Comparison of ENCODE assay signal across 30 cellular contexts in the genomic region with DNA sequence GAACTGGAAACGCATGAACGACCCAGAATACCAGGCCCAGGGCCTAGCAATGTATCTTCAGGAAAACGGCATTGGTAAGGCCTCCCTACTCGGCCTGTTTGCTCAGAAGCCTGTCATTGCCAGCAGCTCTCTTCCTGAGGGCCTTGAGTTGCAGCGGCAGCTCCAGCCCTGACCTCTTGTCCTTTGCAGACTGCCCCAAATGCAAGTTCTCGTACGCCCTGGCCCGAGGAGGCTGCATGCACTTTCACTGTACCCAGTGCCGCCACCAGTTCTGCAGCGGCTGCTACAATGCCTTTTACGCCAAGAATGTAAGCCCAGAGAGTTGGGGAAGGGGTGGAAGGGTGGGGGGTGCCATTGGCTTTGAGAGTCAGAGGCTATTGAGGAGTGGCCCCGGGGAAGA. TPM values are rescaled to one million over a fixed set of nuclear protein-coding genes. Genes with fewer than 3 reads are reported as not detected.
A peak's percentile ranks its signal among the peaks of the same experiment; 100 is the strongest.
DNase-seq lines count a peak whose midpoint lies in the region; ATAC-seq and TF ChIP-seq lines count a peak whose summit lies in the region.
"Had no signal": no experiment of that assay in that cellular context is flagged by ENCODE, and none has a peak within 500 bp of the region (broad histone marks: within the 10 kb centered on the region; RNA-seq: fewer than 3 reads in every experiment).

No MANE protein-coding gene starts in this region.

- CTCF ChIA-PET in activated naive CD4-positive, alpha-beta T cell treated with anti-CD3 and anti-CD28 coated beads, Interleukin-2, amount 10 ng/mL, durations not matched to agents 7 days and 5 days (lab: Charles Lee): interaction anchor here (0.7 to 1.4 kb wide), 2 partner anchors 10 to 99 kb away, joined by 3 read pairs; a partner anchor contains a TSS

- intact Hi-C loops in spleen (cut with DNase I; ENCODE audit: low total_unique reads): no loop called here

- H3K9me3 Mint-ChIP-seq in activated naive CD4-positive, alpha-beta T cell treated with anti-CD3 and anti-CD28 coated beads, Interleukin-2, amount 10 ng/mL, durations not matched to agents 7 days and 5 days: no peaks in the 10 kb centered on the region
- H3K9me3 Mint-ChIP-seq in activated naive CD4-positive, alpha-beta T cell treated with anti-CD3 and anti-CD28 coated beads, Interleukin-2, amount 50 U/mL, for 72 hours: no peaks in the 10 kb centered on the region
- H3K9me3 Mint-ChIP-seq: CD8-positive, alpha-beta memory T cell; nephron had no signal

- peaks cover 39% of the 10 kb centered on the region for H3K4me1 Mint-ChIP-seq in activated naive CD4-positive, alpha-beta T cell treated with anti-CD3 and anti-CD28 coated beads, Interleukin-2, amount 10 ng/mL, durations not matched to agents 7 days and 5 days

- WGBS in spleen, 5 donors: 77 to 88% (median 80%) methylated on average over 12 of the region's 12 CpGs

- ATAC-seq in activated naive CD4-positive, alpha-beta T cell treated with anti-CD3 and anti-CD28 coated beads, Interleukin-2, amount 50 U/mL, for 72 hours: no peak
- ATAC-seq: A549, esophagus mucosa, heart left ventricle, lower lobe of right lung, mucosa of descending colon had no signal

- TF ChIP-seq POLR2A in spleen (IDR thresholded peaks at IDR 0.05): no peak

- peak overlapping the region in 7 of 8 donors; percentile 4 to 84 (median 69) for H3K27ac ChIP-seq in spleen
- H3K27ac ChIP-seq: A549, heart left ventricle, HL-60, lower lobe of right lung, ovary had no signal

- H3K27me3 ChIP-seq in spleen (replicated peaks in 1 of 7): no peaks in the 10 kb centered on the region
- H3K27me3 ChIP-seq: heart left ventricle, ovary had no signal

- no peaks in the 10 kb centered on the region for H3K9me3 ChIP-seq in spleen
- H3K9me3 ChIP-seq: A549, heart left ventricle, lower lobe of right lung, mucosa of descending colon, ovary had no signal

- H3K4me3 Mint-ChIP-seq in activated naive CD4-positive, alpha-beta T cell treated with anti-CD3 and anti-CD28 coated beads, Interleukin-2, amount 10 ng/mL, durations not matched to agents 7 days and 5 days: no peak overlapping the region
- H3K4me3 Mint-ChIP-seq: nephron had no signal

- H3K4me3 ChIP-seq in spleen: no peak overlapping the region
- H3K4me3 ChIP-seq: A549, heart left ventricle, lower lobe of right lung, mucosa of descending colon, ovary had no signal

- peaks cover 6% of the 10 kb centered on the region for H3K27me3 Mint-ChIP-seq in activated naive CD4-positive, alpha-beta T cell treated with anti-CD3 and anti-CD28 coated beads, Interleukin-2, amount 10 ng/mL, durations not matched to agents 7 days and 5 days

- no peak for TF ChIP-seq CTCF in spleen (IDR thresholded peaks at IDR 0.05 in 8 of 11, conservative IDR thresholded peaks at IDR 0.05 in 3 of 11)

- H3K27ac Mint-ChIP-seq in activated naive CD4-positive, alpha-beta T cell treated with anti-CD3 and anti-CD28 coated beads, Interleukin-2, amount 10 ng/mL, durations not matched to agents 7 days and 5 days: peak overlapping the region; percentile 61
- H3K27ac Mint-ChIP-seq in activated naive CD4-positive, alpha-beta T cell treated with anti-CD3 and anti-CD28 coated beads, Interleukin-2, amount 50 U/mL, for 72 hours: peak overlapping the region; percentile 19 to 83
- H3K27ac Mint-ChIP-seq: nephron had no signal

- no peak for DNase-seq in activated naive CD4-positive, alpha-beta T cell treated with anti-CD3 and anti-CD28 coated beads, Interleukin-2, amount 10 ng/mL, durations not matched to agents 7 days and 5 days
- DNase-seq in activated naive CD4-positive, alpha-beta T cell treated with anti-CD3 and anti-CD28 coated beads, Interleukin-2, amount 50 U/mL, for 16 hours: no peak
- no peak for DNase-seq in activated naive CD4-positive, alpha-beta T cell treated with anti-CD3 and anti-CD28 coated beads, Interleukin-2, amount 50 U/mL, for 72 hours (ENCODE audit: low spot score in 2 of 2)
- DNase-seq in spleen (no peak), MV-4-11 (lab: John Stamatoyannopoulos, UW) (no peak)
- no peak for DNase-seq in stimulated activated CD4-positive, alpha-beta T cell treated with anti-CD3 and anti-CD28 coated beads, Interleukin-12 subunit alpha, Interleukin-12 subunit beta, amount 100 ng/mL, for 4 hours
- DNase-seq: activated CD4-positive, alpha-beta T cell treated with anti-CD3 and anti-CD28 coated beads, Interleukin-2, amount 50 U/mL, for 48 hours; activated CD4-positive, CD25-positive, alpha-beta regulatory T cell; activated gamma-delta T cell treated with Interleukin-2 at 50 U/mL for 16 hours; AML-193; CD8-positive, alpha-beta memory T cell; cortex of kidney; foreskin fibroblast; GOT3; heart left ventricle; Kasumi-1; lower lobe of right lung; mucosa of descending colon; NCI-H1436 treated with DMSO at 0.1 percent for 48 hours; NCI-H2107; NCI-H446; NCI-H774; ovary; stimulated activated CD8-positive, alpha-beta memory T cell treated with anti-CD3 and anti-CD28 coated beads, Interleukin-4, amount 100 ng/mL, for 48 hours; SW 1271; trophoblast cell had no signal

- H3K36me3 ChIP-seq in spleen: peaks cover 0 to 91% (median 77%) of the 10 kb centered on the region in 6 donors
- H3K36me3 ChIP-seq: ovary had no signal

- H3K4me1 ChIP-seq in spleen: peaks cover 10 to 66% (median 37%) of the 10 kb centered on the region in 6 donors

- peaks cover 68% of the 10 kb centered on the region for H3K36me3 Mint-ChIP-seq in activated naive CD4-positive, alpha-beta T cell treated with anti-CD3 and anti-CD28 coated beads, Interleukin-2, amount 10 ng/mL, durations not matched to agents 7 days and 5 days
- peaks cover 21 to 45% of the 10 kb centered on the region in 2 donors for H3K36me3 Mint-ChIP-seq in activated naive CD4-positive, alpha-beta T cell treated with anti-CD3 and anti-CD28 coated beads, Interleukin-2, amount 50 U/mL, for 72 hours

RNA-seq across cellular contexts. Expression of a gene that starts 3.7 kb away (rescaled TPM):
- total RNA-seq in activated naive CD4-positive, alpha-beta T cell treated with anti-CD3 and anti-CD28 coated beads, Interleukin-2, amount 50 U/mL, for 72 hours: 100 to 1,000 TPM; 183 to 227 TPM
- total RNA-seq in spleen: 100 to 1,000 TPM; 122 to 265 (median 218) TPM
- polyA plus RNA-seq in spleen: 100 to 1,000 TPM in 2 of 3 donors, 10 to 100 TPM in 1; 85.8 to 166 (median 118) TPM

RNA-seq across cellular contexts. Expression of a gene that starts 10.0 kb away (rescaled TPM):
- 10 to 100 TPM; 81.5 to 90.7 TPM for total RNA-seq in activated naive CD4-positive, alpha-beta T cell treated with anti-CD3 and anti-CD28 coated beads, Interleukin-2, amount 50 U/mL, for 72 hours
- total RNA-seq in spleen: 100 to 1,000 TPM in 3 of 7 donors, 10 to 100 TPM in 4; 61.9 to 113 (median 96.9) TPM
- 100 to 1,000 TPM in 2 of 3 donors, 10 to 100 TPM in 1; 56.5 to 148 (median 122) TPM for polyA plus RNA-seq in spleen

RNA-seq across cellular contexts. Expression of a gene that starts 10.9 kb away (rescaled TPM):
- 100 to 1,000 TPM; 452 to 507 TPM for total RNA-seq in activated naive CD4-positive, alpha-beta T cell treated with anti-CD3 and anti-CD28 coated beads, Interleukin-2, amount 50 U/mL, for 72 hours
- total RNA-seq in spleen: 100 to 1,000 TPM in 5 of 7 donors, 10 to 100 TPM in 2; 80.0 to 295 (median 189) TPM
- 100 to 1,000 TPM; 337 to 509 (median 433) TPM for polyA plus RNA-seq in spleen

RNA-seq across cellular contexts. Expression of a gene that starts 14.5 kb away (rescaled TPM):
- 10 to 100 TPM; 36.4 to 48.7 TPM for total RNA-seq in activated naive CD4-positive, alpha-beta T cell treated with anti-CD3 and anti-CD28 coated beads, Interleukin-2, amount 50 U/mL, for 72 hours
- 10 to 100 TPM; 23.5 to 51.6 (median 38.0) TPM for total RNA-seq in spleen
- 10 to 100 TPM; 23.6 to 48.0 (median 43.1) TPM for polyA plus RNA-seq in spleen

RNA-seq across cellular contexts. Expression of a gene that starts 15.9 kb away (rescaled TPM):
- total RNA-seq in activated naive CD4-positive, alpha-beta T cell treated with anti-CD3 and anti-CD28 coated beads, Interleukin-2, amount 50 U/mL, for 72 hours: 10 to 100 TPM; 36.8 to 64.2 TPM
- 10 to 100 TPM; 17.7 to 27.3 (median 19.9) TPM for total RNA-seq in spleen
- 10 to 100 TPM; 25.4 to 50.6 (median 48.5) TPM for polyA plus RNA-seq in spleen
